11 cellular contexts compared by ENCODE assay signal in genomic region chr7:28533731-28534531, GRCh38.
DNase-seq lines count a peak whose midpoint lies in the region; ATAC-seq and TF ChIP-seq lines count a peak whose summit lies in the region.
"Had no signal": no experiment of that assay in that cellular context is flagged by ENCODE, and none has a peak within 500 bp of the region (broad histone marks: within the 10 kb centered on the region; RNA-seq: fewer than 3 reads in every experiment).

No MANE protein-coding gene starts in this region.

- no peaks in the 10 kb centered on the region for H4K20me1 ChIP-seq in GM23338 (replicated peaks; ENCODE audit: insufficient read depth)

- no peak for TF ChIP-seq CTCF in astrocyte of the spinal cord (IDR thresholded peaks at IDR 0.05; ENCODE audit: low read depth, low read length)
- TF ChIP-seq CTCF in right atrium auricular region (IDR thresholded peaks at IDR 0.05), result no peak
- TF ChIP-seq CTCF in GM23338 (conservative IDR thresholded peaks at IDR 0.05; ENCODE audit: low read depth in 2 of 2), result no peak

- in situ Hi-C loops in astrocyte of the spinal cord (cut with HindIII; ENCODE audit: low sequenced_read_pairs), result no loop called here
- in situ Hi-C loops in KBM-7 (cut with MboI; ENCODE audit: low pct_unique_long_range_greater_than_20kb, low sequenced_read_pairs), result no loop called here

- H3K9me3 Mint-ChIP-seq in GM23338, result peaks cover 5% of the 10 kb centered on the region; the same call in 2 of the 3 replicates
- H3K9me3 Mint-ChIP-seq: T-helper 1 cell treated with Interleukin-12 subunit alpha and Interleukin-12 subunit beta and Interleukin-4 antibody, amounts not matched to agents 30 μg/mL and 1 μg/mL, for 36 hours had no signal

- no peaks in the 10 kb centered on the region for H3K27me3 ChIP-seq in right atrium auricular region
- H3K27me3 ChIP-seq in GM23338 (ENCODE audit: insufficient read depth), result no peaks in the 10 kb centered on the region

- peaks cover 4% of the 10 kb centered on the region; the same call in 2 of the 3 replicates for H3K36me3 Mint-ChIP-seq in GM23338 (ENCODE audit: low read depth)

- H3K4me1 ChIP-seq in right atrium auricular region (peaks cover 0 to 27% of the 10 kb centered on the region in 2 donors), GM23338 (ENCODE audit: insufficient read depth) (peaks cover 15% of the 10 kb centered on the region)

- H3K9me2 ChIP-seq in GM23338 (ENCODE audit: insufficient read depth), result peaks cover 8% of the 10 kb centered on the region; the same call in 1 of the 2 replicates

- no peaks in the 10 kb centered on the region for H3K9me3 ChIP-seq in right atrium auricular region

- no peaks in the 10 kb centered on the region for H3K79me2 ChIP-seq in GM23338 (replicated peaks; ENCODE audit: insufficient read depth)

- no peaks in the 10 kb centered on the region for H3K27me3 Mint-ChIP-seq in GM23338 (ENCODE audit: insufficient read depth, low read depth, poor library complexity)

- H3K27ac ChIP-seq in right atrium auricular region (peak overlapping the region; percentile 19 to 41), GM23338 (ENCODE audit: low read depth) (no peak overlapping the region)

- no peak overlapping the region for H3K4me2 ChIP-seq in GM23338

- peaks cover 16% of the 10 kb centered on the region for H3K4me1 Mint-ChIP-seq in GM23338

- H3K36me3 ChIP-seq in right atrium auricular region, result no peaks in the 10 kb centered on the region
- peaks cover 4% of the 10 kb centered on the region; the same call in 1 of the 2 replicates for H3K36me3 ChIP-seq in GM23338 (ENCODE audit: insufficient read depth)

- H3K4me3 ChIP-seq in astrocyte of the spinal cord (ENCODE audit: low read depth, low read length) (no peak overlapping the region), right atrium auricular region (no peak overlapping the region), skeletal muscle cell (ENCODE audit: low read depth, low read length) (no peak overlapping the region), GM23338 (no peak overlapping the region)

- ATAC-seq in GM19351 (IDR thresholded peaks at IDR 0.05; ENCODE audit: unreplicated experiment) (peak; percentile 32), GM19328 (IDR thresholded peaks at IDR 0.05; ENCODE audit: unreplicated experiment) (no peak), GM23338 (no peak)

- peak; percentile 61 for DNase-seq in astrocyte of the spinal cord (ENCODE audit: low read depth, low spot score)
- peak; percentile 66 for DNase-seq in right atrium auricular region (ENCODE audit: low spot score)
- peak; percentile 23 for DNase-seq in skeletal muscle cell (ENCODE audit: low read depth)
- DNase-seq in GM23338 (ENCODE audit: low spot score), result no peak
- no peak for DNase-seq in KBM-7
- no peak for DNase-seq in NCI-H82 treated with DMSO at 0.1 percent for 48 hours (lab: John Stamatoyannopoulos, UW; ENCODE audit: unreplicated experiment)
- DNase-seq: activated T-cell treated with anti-CD3 and anti-CD28 coated beads, Interleukin-2, amount 50 U/mL, for 1 hour; kidney had no signal

- H3F3A ChIP-seq in GM23338 (replicated peaks; ENCODE audit: low read depth), result no peaks in the 10 kb centered on the region

- H3K27ac Mint-ChIP-seq in GM23338, result no peak overlapping the region
- H3K27ac Mint-ChIP-seq: T-helper 1 cell treated with Interleukin-12 subunit alpha and Interleukin-12 subunit beta and Interleukin-4 antibody, amounts not matched to agents 30 μg/mL and 1 μg/mL, for 36 hours had no signal

- H3K4me3 Mint-ChIP-seq in GM23338, result no peak overlapping the region
- H3K4me3 Mint-ChIP-seq: T-helper 1 cell treated with Interleukin-12 subunit alpha and Interleukin-12 subunit beta and Interleukin-4 antibody, amounts not matched to agents 30 μg/mL and 1 μg/mL, for 36 hours had no signal

- H2AFZ ChIP-seq in GM23338, result no peak overlapping the region

TF ChIP-seq in GM23338, 12 proteins besides CTCF, POLR2A, EP300 and RAD21 (continues in another document):
- TF ChIP-seq, protein P1, sequence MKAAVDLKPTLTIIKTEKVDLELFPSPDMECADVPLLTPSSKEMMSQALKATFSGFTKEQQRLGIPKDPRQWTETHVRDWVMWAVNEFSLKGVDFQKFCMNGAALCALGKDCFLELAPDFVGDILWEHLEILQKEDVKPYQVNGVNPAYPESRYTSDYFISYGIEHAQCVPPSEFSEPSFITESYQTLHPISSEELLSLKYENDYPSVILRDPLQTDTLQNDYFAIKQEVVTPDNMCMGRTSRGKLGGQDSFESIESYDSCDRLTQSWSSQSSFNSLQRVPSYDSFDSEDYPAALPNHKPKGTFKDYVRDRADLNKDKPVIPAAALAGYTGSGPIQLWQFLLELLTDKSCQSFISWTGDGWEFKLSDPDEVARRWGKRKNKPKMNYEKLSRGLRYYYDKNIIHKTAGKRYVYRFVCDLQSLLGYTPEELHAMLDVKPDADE (IDR thresholded peaks at IDR 0.05), result no peak
- no peak for TF ChIP-seq NANOG (IDR thresholded peaks at IDR 0.05; ENCODE audit: borderline replicate concordance)
- no peak for TF ChIP-seq ZNF462 (CRISPR knock-in tag; IDR thresholded peaks at IDR 0.05)
- TF ChIP-seq EZH2phosphoT487 (IDR thresholded peaks at IDR 0.05; ENCODE audit: unreplicated experiment), result no peak
- no peak for TF ChIP-seq CREB1 (CRISPR knock-in tag; IDR thresholded peaks at IDR 0.05; ENCODE audit: low read depth)
- TF ChIP-seq ZNF331 (CRISPR knock-in tag; IDR thresholded peaks at IDR 0.05; ENCODE audit: low read depth), result no peak

Comparison
In these comparisons a context has a peak if more than half of its experiments do, and no peak if none do; other contexts are left out.
1. DNase-seq: peak in astrocyte of the spinal cord (single experiment), right atrium auricular region (single experiment) and skeletal muscle cell (single experiment); none in GM23338 (single experiment), KBM-7 (single experiment) and NCI-H82 treated with DMSO at 0.1 percent for 48 hours (single experiment).